ENCODE assay signal across 21 cellular contexts in the genomic region with DNA sequence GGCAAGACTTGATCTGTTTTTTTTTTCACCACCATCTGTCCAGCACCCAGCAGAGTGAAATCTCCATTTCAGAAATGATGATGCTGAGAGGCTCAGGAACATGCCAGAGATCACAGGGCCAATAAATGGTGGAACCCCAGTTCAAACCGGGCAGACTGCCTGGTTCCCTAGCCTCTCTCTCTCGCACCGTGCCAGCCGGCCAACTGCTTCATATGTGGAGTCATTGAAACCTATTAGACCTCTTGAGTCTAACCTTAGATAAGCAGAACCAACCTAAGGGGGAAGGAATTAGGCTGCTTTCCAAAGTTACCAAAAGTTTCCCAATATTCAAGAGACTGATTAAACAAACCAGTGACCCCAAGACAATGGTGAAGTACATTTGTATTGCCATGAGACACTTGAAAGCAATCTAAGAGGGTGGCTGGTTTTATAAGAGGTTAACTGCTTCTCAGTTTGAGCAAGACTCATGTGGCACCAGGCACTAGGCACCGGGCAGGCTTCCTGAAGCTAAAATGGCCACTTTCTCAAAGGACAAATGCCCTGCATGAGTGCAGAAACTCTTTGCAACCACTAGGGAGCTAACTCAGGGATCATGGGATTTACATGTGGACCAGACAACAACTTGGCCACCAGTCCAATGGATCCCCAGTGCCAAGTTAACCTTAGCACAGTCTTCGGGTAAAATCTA. TPM values are rescaled to one million over a fixed set of nuclear protein-coding genes. Genes with fewer than 3 reads are reported as not detected.
DNase-seq lines count a peak whose midpoint lies in the region; FAIRE-seq and TF ChIP-seq lines count a peak whose summit lies in the region.
"Had no signal": no experiment of that assay in that cellular context is flagged by ENCODE, and none has a peak within 500 bp of the region (broad histone marks: within the 10 kb centered on the region; RNA-seq: fewer than 3 reads in every experiment).

No MANE protein-coding gene starts in this region.

- no peak for TF ChIP-seq EP300 in H1 (IDR thresholded peaks at IDR 0.05; ENCODE audit: borderline replicate concordance in 1 of 2, low read depth in 2 of 2, low read length in 2 of 2)

- no peak overlapping the region for H3K4me2 ChIP-seq in H9 (ENCODE audit: insufficient read depth, insufficient read length, low read length)
- H3K4me2 ChIP-seq in H1 (ENCODE audit: insufficient read depth in 1 of 2, low read depth in 2 of 2, low read length in 2 of 2): no peak overlapping the region

- H3K27ac ChIP-seq in C4-2B: no peak overlapping the region
- no peak overlapping the region for H3K27ac ChIP-seq in H9 (ENCODE audit: insufficient read length, low read depth, low read length)
- H3K27ac ChIP-seq in H1 (ENCODE audit: low read depth, low read length): no peak overlapping the region
- H3K27ac ChIP-seq: right atrium auricular region had no signal

- CTCF ChIA-PET in H1 (lab: Charles Lee; ENCODE audit: partially characterized antibody): interaction anchor here (0.7 to 2.5 kb wide), 7 partner anchors 9 to 273 kb away, joined by 3 to 12 read pairs (median 5); no protein-coding TSS in a partner anchor

- H3K4me1 ChIP-seq in H9 (ENCODE audit: insufficient read depth, low read length) (peaks cover 15% of the 10 kb centered on the region; the same call in 1 of the 2 replicates), H1 (replicated peaks in 1 of 4; ENCODE audit: control insufficient read depth in 3 of 4, insufficient read depth in 4 of 4, low read length in 3 of 4) (peaks cover 2 to 25% (median 15%) of the 10 kb centered on the region in 4 experiments; a peak in 5 of 7 replicates)
- H3K4me1 ChIP-seq: right atrium auricular region had no signal

- peaks cover 7% of the 10 kb centered on the region for H3K79me1 ChIP-seq in H9 (ENCODE audit: insufficient read depth, low read depth, low read length, poor library complexity, severe bottlenecking)
- peaks cover 5% of the 10 kb centered on the region; the same call in 1 of the 2 replicates for H3K79me1 ChIP-seq in H1 (ENCODE audit: low read depth, low read length)

- H3K9me3 ChIP-seq in H9 (ENCODE audit: control insufficient read depth, low read depth, low read length) (no peaks in the 10 kb centered on the region), H1 (ENCODE audit: insufficient read depth in 2 of 2, low read depth in 1 of 2, low read length in 1 of 2) (no peaks in the 10 kb centered on the region)
- H3K9me3 ChIP-seq: right atrium auricular region had no signal

- H3K23ac ChIP-seq in H9 (ENCODE audit: insufficient read length, low read depth, low read length): no peak overlapping the region
- no peak overlapping the region for H3K23ac ChIP-seq in H1 (ENCODE audit: insufficient read length)

- H2BK5ac ChIP-seq in H9 (ENCODE audit: insufficient read length, low read length) (no peak overlapping the region), H1 (ENCODE audit: low read depth, low read length) (no peak overlapping the region)

- H2BK12ac ChIP-seq in H9 (ENCODE audit: insufficient read length, low read depth, low read length): no peak overlapping the region
- no peak overlapping the region for H2BK12ac ChIP-seq in H1 (ENCODE audit: low read depth, low read length)

- H4K8ac ChIP-seq in H9 (replicated peaks; ENCODE audit: insufficient read length, low read depth, low read length) (no peak overlapping the region), H1 (ENCODE audit: extremely low read depth, insufficient read depth, low read length) (no peak overlapping the region)

- H3K9ac ChIP-seq in H9 (ENCODE audit: extremely low read depth, insufficient read length, low read length) (no peak overlapping the region), H1 (replicated peaks in 1 of 4; ENCODE audit: extremely low read depth in 1 of 4, low read depth in 3 of 4, low read length in 3 of 4) (no peak overlapping the region)

- H2BK20ac ChIP-seq in H9 (ENCODE audit: low read depth, low read length, poor library complexity, severe bottlenecking): no peak overlapping the region
- H2BK20ac ChIP-seq in H1 (ENCODE audit: low read length): no peak overlapping the region

- WGBS in H9 (ENCODE audit: extremely low coverage, insufficient read length, low lambda C conversion rate): no CpG with 5 or more reads among the region's 6 CpGs
- WGBS in H1 (ENCODE audit: extremely low coverage in 1 of 2, insufficient coverage in 1 of 2, insufficient read length in 1 of 2, insufficient replicate concordance in 2 of 2, low coverage in 1 of 2, low lambda C conversion rate in 2 of 2, missing lambda C conversion rate in 1 of 2), 2 experiments: 98% methylated on average over 6 of the region's 6 CpGs; no CpG with 5 or more reads in 1 of the 2 experiments

- H4K91ac ChIP-seq in H9 (ENCODE audit: insufficient read length, low read depth, low read length) (no peak overlapping the region), H1 (replicated peaks; ENCODE audit: insufficient read length, low read length) (no peak overlapping the region)

- H3K56ac ChIP-seq in H9 (ENCODE audit: insufficient read length, low read depth, low read length): no peak overlapping the region
- H3K56ac ChIP-seq in H1 (replicated peaks; ENCODE audit: insufficient read length, low read depth, low read length): no peak overlapping the region

- H3K4me1 Mint-ChIP-seq in H9 (peaks cover 47 to 62% of the 10 kb centered on the region in 2 experiments), HFFc6 (ENCODE audit: low read depth) (no peaks in the 10 kb centered on the region), immature natural killer cell (no peaks in the 10 kb centered on the region)
- H3K4me1 Mint-ChIP-seq: activated B cell treated with CpG ODN at 0.5 μM for 24 hours had no signal

- H2AK5ac ChIP-seq in H9 (ENCODE audit: insufficient read length, low read length) (no peak overlapping the region), H1 (ENCODE audit: low read depth, low read length) (no peak overlapping the region)

- TF ChIP-seq CTCF in C4-2B (conservative IDR thresholded peaks at IDR 0.05): 0 out of 2 replicates have a peak, but pooled peaks have one; percentile 15
- TF ChIP-seq CTCF in H9 (conservative IDR thresholded peaks at IDR 0.05): peak; percentile 50; the same call in 2 of the 3 replicates
- TF ChIP-seq CTCF in H1 (IDR thresholded peaks at IDR 0.05; ENCODE audit: control extremely low read depth in 1 of 3, insufficient read depth in 1 of 3, low read depth in 1 of 3, low read length in 3 of 3): peak in 2 of 3 experiments; percentile 19 to 58; a peak in 2 of 4 replicates
- no peak for TF ChIP-seq CTCF in HFFc6 (IDR thresholded peaks at IDR 0.05)

- TF ChIP-seq RAD21 in H1 (IDR thresholded peaks at IDR 0.05 in 1 of 2, conservative IDR thresholded peaks at IDR 0.05 in 1 of 2; ENCODE audit: low read depth in 2 of 2, low read length in 2 of 2): 0 out of 4 replicates have a peak, but pooled peaks of 1 of the 2 experiments have one; percentile 17

- no peak overlapping the region for H4K5ac ChIP-seq in H9 (ENCODE audit: insufficient read length, low read depth, low read length)
- no peak overlapping the region for H4K5ac ChIP-seq in H1 (ENCODE audit: insufficient read length, low read depth, low read length)

- H3K4ac ChIP-seq in H9 (ENCODE audit: low read depth, low read length): no peak overlapping the region; the same call in 1 of the 2 replicates
- no peak overlapping the region for H3K4ac ChIP-seq in H1 (replicated peaks; ENCODE audit: insufficient read length, low read depth, low read length)

- H3K14ac ChIP-seq in H9 (ENCODE audit: insufficient read depth, low read length) (no peak overlapping the region), H1 (ENCODE audit: insufficient read length) (no peak overlapping the region)

- no peak for DNase-seq in H9
- no peak for DNase-seq in H1 (ENCODE audit: low read depth in 1 of 2, low spot score in 2 of 2)
- peak; percentile 67 for DNase-seq in mucosa of gallbladder (ENCODE audit: low spot score)
- DNase-seq in HFFc6: no peak
- no peak for DNase-seq in immature natural killer cell
- DNase-seq in superior temporal gyrus (ENCODE audit: extremely low spot score): no peak
- no peak for DNase-seq in H54 (ENCODE audit: insufficient read length, low spot score)
- DNase-seq: activated B cell treated with CpG ODN at 0.5 μM for 24 hours; activated T-cell treated with anti-CD3 and anti-CD28 coated beads, Interleukin-2, amount 50 U/mL, for 48 hours; COR-L47; effector CD8-positive, alpha-beta T cell; NCI-H1048; NCI-H524 treated with DMSO at 0.1 percent for 48 hours; OCI-M1 had no signal

- H3K23me2 ChIP-seq in H9 (ENCODE audit: insufficient read length, low read depth, low read length, poor library complexity, severe bottlenecking) (no peaks in the 10 kb centered on the region), H1 (ENCODE audit: low read depth, low read length) (peaks cover 3% of the 10 kb centered on the region; the same call in 1 of the 2 replicates)

- H3K36me3 ChIP-seq in H1 (ENCODE audit: control insufficient read depth in 2 of 4, insufficient read depth in 4 of 4, low read length in 3 of 4): peaks cover 0 to 2% (median 0%) of the 10 kb centered on the region in 4 experiments; a peak in 2 of 8 replicates
- H3K36me3 ChIP-seq: right atrium auricular region had no signal

- TF ChIP-seq POLR2A in H1 (IDR thresholded peaks at IDR 0.05; ENCODE audit: control extremely low read depth in 1 of 2, low read depth in 2 of 2, low read length in 2 of 2) (no peak), H54 (IDR thresholded peaks at IDR 0.05; ENCODE audit: low read depth, low read length) (no peak)

- H3K27me3 ChIP-seq in H9 (ENCODE audit: insufficient read depth, low read length) (no peaks in the 10 kb centered on the region), H1 (replicated peaks in 1 of 4; ENCODE audit: control insufficient read depth in 3 of 4, extremely low read depth in 1 of 4, insufficient read depth in 3 of 4, low read length in 3 of 4) (no peaks in the 10 kb centered on the region)
- H3K27me3 ChIP-seq: right atrium auricular region had no signal

- POLR2A ChIA-PET in H1 (lab: Charles Lee; ENCODE audit: partially characterized antibody): interaction anchor here (0.9 kb wide), 1 partner anchor 13 kb away, joined by 3 read pairs; no protein-coding TSS in a partner anchor

- peaks cover 3% of the 10 kb centered on the region; the same call in 1 of the 2 replicates for H3K79me2 ChIP-seq in H9 (ENCODE audit: insufficient read depth, low read length)
- H3K79me2 ChIP-seq in H1 (ENCODE audit: control insufficient read depth in 1 of 2, insufficient read depth in 2 of 2, low read length in 2 of 2): peaks cover 0 to 97% of the 10 kb centered on the region in 2 experiments; a peak in 3 of 4 replicates

- no peaks in the 10 kb centered on the region for H4K20me1 ChIP-seq in H9 (ENCODE audit: control insufficient read depth, insufficient read depth, insufficient read length)
- H4K20me1 ChIP-seq in H1 (replicated peaks in 1 of 2; ENCODE audit: control insufficient read depth in 1 of 2, insufficient read depth in 2 of 2, low read length in 2 of 2): peaks cover 0 to 1% of the 10 kb centered on the region in 2 experiments

- peak overlapping the region in 2 of 3 experiments; percentile 11 to 61; a peak in 1 of 7 replicates for H3K27ac Mint-ChIP-seq in H9
- no peak overlapping the region for H3K27ac Mint-ChIP-seq in HFFc6
- H3K27ac Mint-ChIP-seq in immature natural killer cell: no peak overlapping the region
- H3K27ac Mint-ChIP-seq: activated B cell treated with CpG ODN at 0.5 μM for 24 hours; activated naive CD4-positive, alpha-beta T cell treated with anti-CD3 and anti-CD28 coated beads, Interleukin-2, amount 50 U/mL, for 72 hours; T-helper 2 cell treated with Interferon-gamma antibody and Interleukin-4, amounts not matched to agents 5 μg/mL and 100 μg/mL, for 36 hours had no signal

- H2AFZ ChIP-seq in H9 (ENCODE audit: low read length) (no peak overlapping the region), H1 (ENCODE audit: low read length) (no peak overlapping the region)

- H3K18ac ChIP-seq in H9 (ENCODE audit: insufficient read length, low read depth, low read length): no peak overlapping the region
- no peak overlapping the region for H3K18ac ChIP-seq in H1 (ENCODE audit: extremely low read depth, low read length)

- no peak overlapping the region for H3T11ph ChIP-seq in H9 (ENCODE audit: low read length)

- H3K9me3 Mint-ChIP-seq in H9 (no peaks in the 10 kb centered on the region), HFFc6 (peaks cover 33% of the 10 kb centered on the region), immature natural killer cell (peaks cover 0 to 5% (median 3%) of the 10 kb centered on the region in 6 donors)
- H3K9me3 Mint-ChIP-seq: activated B cell treated with CpG ODN at 0.5 μM for 24 hours had no signal

- H2BK120ac ChIP-seq in H9 (ENCODE audit: low read depth, low read length, poor library complexity, severe bottlenecking): no peak overlapping the region
- no peak overlapping the region for H2BK120ac ChIP-seq in H1 (replicated peaks; ENCODE audit: low read depth, low read length)

- H3K4me3 Mint-ChIP-seq in H9 (no peak overlapping the region), HFFc6 (no peak overlapping the region), immature natural killer cell (no peak overlapping the region)
- H3K4me3 Mint-ChIP-seq: activated B cell treated with CpG ODN at 0.5 μM for 24 hours; T-helper 2 cell treated with Interferon-gamma antibody and Interleukin-4, amounts not matched to agents 5 μg/mL and 100 μg/mL, for 36 hours had no signal

- H3K4me3 ChIP-seq in H1 (ENCODE audit: extremely low read depth in 1 of 4, insufficient read depth in 2 of 4, low read depth in 3 of 4, low read length in 4 of 4): no peak overlapping the region
- H3K4me3 ChIP-seq: right atrium auricular region had no signal

- no peak for FAIRE-seq in H1 (lab: Jason Lieb, UNC)
- FAIRE-seq in H54 (lab: Jason Lieb, UNC): no peak
- FAIRE-seq: G401.6 had no signal

- H3K27me3 Mint-ChIP-seq in H9 (ENCODE audit: low read depth) (no peaks in the 10 kb centered on the region), HFFc6 (ENCODE audit: insufficient read depth) (peaks cover 1% of the 10 kb centered on the region; the same call in 1 of the 2 replicates), immature natural killer cell (ENCODE audit: low read depth in 3 of 3) (peaks cover 0 to 4% (median 0%) of the 10 kb centered on the region in 3 donors)
- H3K27me3 Mint-ChIP-seq: activated B cell treated with CpG ODN at 0.5 μM for 24 hours had no signal

- H3K36me3 Mint-ChIP-seq in H9 (ENCODE audit: insufficient read depth in 1 of 3, low read depth in 3 of 3) (peaks cover 3 to 12% (median 7%) of the 10 kb centered on the region in 3 experiments; a peak in 5 of 7 replicates), HFFc6 (ENCODE audit: low read depth) (no peaks in the 10 kb centered on the region; the same call in 1 of the 2 replicates), immature natural killer cell (no peaks in the 10 kb centered on the region)

- H2BK15ac ChIP-seq in H9 (ENCODE audit: low read depth, low read length) (no peak overlapping the region), H1 (ENCODE audit: low read length) (no peak overlapping the region)

RNA-seq across cellular contexts. Expression of gene TOX3, which starts 18.4 kb away (rescaled TPM):
- 18.2 and 20.2 TPM in 2 replicates for total RNA-seq in H9 (2021)
- total RNA-seq in H1 (2021; fragmentation: NEBNext Ultra II Directional; extraction: Animal tissue kit (Norgen Biotek cat#: 25700)): 16.7 and 21.2 TPM in 2 replicates
- 22.7 and 31.2 TPM in 2 replicates for polyA plus RNA-seq in H1 (2011; rRNA removed)
- 13.6 TPM for polyA plus RNA-seq in H1 (2011; cell fraction: cytosol; rRNA removed)
- polyA plus RNA-seq in H1 (2011; cell fraction: nucleus; rRNA removed): 39.3 TPM
- 17.8 to 24.5 TPM (median 19.6 TPM) in 4 replicates for polyA plus RNA-seq in H1 (2012, experiment 1 of 2)
- 2.6 TPM for polyA plus RNA-seq in H1 (2012, experiment 2 of 2)
- polyA plus RNA-seq in H1 (2013, experiment 1 of 2): 8.0 TPM
- 7.7 TPM for polyA plus RNA-seq in H1 (2013, experiment 2 of 2)
- 56.6 and 76.8 TPM in 2 replicates for polyA minus RNA-seq in H1 (2011; rRNA and poly(A)+ RNA removed)
- polyA minus RNA-seq in H1 (2011; cell fraction: cytosol; rRNA and poly(A)+ RNA removed): 25.2 TPM
- polyA minus RNA-seq in H1 (2011; cell fraction: nucleus; rRNA and poly(A)+ RNA removed): 48.8 TPM
- 38.8 TPM for total RNA-seq in mucosa of gallbladder
- not detected for total RNA-seq in HFFc6 (2021; fragmentation: NEBNext Ultra II Directional; extraction: Animal tissue kit (Norgen Biotek cat#: 25700))
- polyA plus RNA-seq in immature natural killer cell: not detected
- total RNA-seq: activated B cell treated with CpG ODN at 0.5 μM for 24 hours; activated naive CD4-positive, alpha-beta T cell treated with anti-CD3 and anti-CD28 coated beads, Interleukin-2, amount 50 U/mL, for 72 hours; chondrocyte; HT1080; right atrium auricular region had no signal

Comparison
In these comparisons a context has a peak if more than half of its experiments do, and no peak if none do; other contexts are left out.
1. H3K27ac Mint-ChIP-seq: peak in H9 (2 of 3); none in HFFc6 (single experiment) and immature natural killer cell (0 of 6).
2. RNA of gene TOX3, which starts 18.4 kb away (total RNA-seq): 38.8 TPM in mucosa of gallbladder (single experiment), 18.2 to 20.2 TPM in H9 and 16.7 to 21.2 TPM in H1; not detected in HFFc6; every median in the first group is over 10 times any median in the second.